In genomic region chr16:90031931-90032663, GRCh38 we compare ENCODE assay signal across 12 cellular contexts. TPM values are rescaled to one million over a fixed set of nuclear protein-coding genes. Genes with fewer than 3 reads are reported as not detected.
DNase-seq lines count a peak whose midpoint lies in the region; ATAC-seq and TF ChIP-seq lines count a peak whose summit lies in the region.
"Had no signal": no experiment of that assay in that cellular context is flagged by ENCODE, and none has a peak within 500 bp of the region (broad histone marks: within the 10 kb centered on the region; RNA-seq: fewer than 3 reads in every experiment).

No MANE protein-coding gene starts in this region.

- POLR2A ChIA-PET in HEK293 (lab: Yijun Ruan, JAX), result no interaction called here

- no peaks in the 10 kb centered on the region for H3K4me1 ChIP-seq in HEK293 (ENCODE audit: control insufficient read depth, insufficient read depth, low read length)
- no peaks in the 10 kb centered on the region for H3K4me1 ChIP-seq in liver (ENCODE audit: control insufficient read depth in 4 of 4, insufficient read depth in 4 of 4, low read length in 3 of 4)

- ATAC-seq in HG03175 (IDR thresholded peaks at IDR 0.05; ENCODE audit: unreplicated experiment), result no peak

- no peak overlapping the region for H3K27ac ChIP-seq in HEK293 (ENCODE audit: extremely low read depth, low read depth, low read length)
- H3K27ac ChIP-seq in liver (ENCODE audit: low read depth in 1 of 2, low read length in 2 of 2), result no peak overlapping the region
- H3K27ac ChIP-seq: HL-60 had no signal

- TF ChIP-seq CTCF in HEK293 (tag by site-specific recombination; IDR thresholded peaks at IDR 0.05), result no peak
- no peak for TF ChIP-seq CTCF in liver (IDR thresholded peaks at IDR 0.05; ENCODE audit: low read depth, low read length, missing input control)

- WGBS in liver, result 92% methylated on average over 9 of the region's 9 CpGs

- H3K36me3 ChIP-seq in HEK293 (ENCODE audit: control insufficient read depth in 2 of 2, insufficient read depth in 1 of 2, low read length in 2 of 2) (peaks cover 4 to 81% of the 10 kb centered on the region in 2 experiments; a peak in 2 of 3 replicates), liver (ENCODE audit: control insufficient read depth in 4 of 4, insufficient read depth in 3 of 4, low read depth in 1 of 4, low read length in 3 of 4) (peaks cover 0 to 25% (median 4%) of the 10 kb centered on the region in 4 donors)

- no peak overlapping the region for H3K9ac ChIP-seq in liver (ENCODE audit: low read depth in 1 of 2, low read length in 2 of 2)

- no peak overlapping the region for H3K4me3 ChIP-seq in HEK293 (ENCODE audit: low read depth, low read length)
- H3K4me3 ChIP-seq in liver (ENCODE audit: low read depth in 1 of 3, low read length in 3 of 3), result no peak overlapping the region

- DNase-seq in AG20443 (ENCODE audit: low spot score) (peak; percentile 69), brain pericyte (ENCODE audit: low read depth, low spot score) (peak; percentile 45), NCI-H226 (no peak), Kasumi-1 (lab: John Stamatoyannopoulos, UW) (no peak), AML-193 (lab: John Stamatoyannopoulos, UW) (no peak)
- DNase-seq: COR-L47, NCI-H2081 treated with DMSO at 0.1 percent for 48 hours, occipital lobe had no signal

- TF ChIP-seq RAD21 in liver (IDR thresholded peaks at IDR 0.05), result no peak

- no peaks in the 10 kb centered on the region for H3K27me3 ChIP-seq in liver (ENCODE audit: control insufficient read depth in 4 of 4, insufficient read depth in 4 of 4, low read length in 3 of 4)

- CTCF ChIA-PET in HEK293 (lab: Yijun Ruan, JAX), result no interaction called here

- no peaks in the 10 kb centered on the region for H3K9me3 ChIP-seq in HEK293 (ENCODE audit: control insufficient read depth, insufficient read depth, low read depth, low read length)
- H3K9me3 ChIP-seq in liver (ENCODE audit: control insufficient read depth in 4 of 4, low read length in 3 of 4), result no peaks in the 10 kb centered on the region

TF ChIP-seq in HEK293, 187 proteins besides CTCF, POLR2A, EP300 and RAD21 (continues in another document):
- TF ChIP-seq ZBTB26 (tag by site-specific recombination; optimal IDR thresholded peaks at IDR 0.05), result peak; percentile 1
- peak; percentile 54; the same call in 1 of the 2 replicates for TF ChIP-seq KLF9 (tag by site-specific recombination; IDR thresholded peaks at IDR 0.05; ENCODE audit: low read depth)
- TF ChIP-seq SCRT1 (tag by site-specific recombination; IDR thresholded peaks at IDR 0.05; ENCODE audit: borderline replicate concordance), result peak; percentile 44; the same call in 1 of the 2 replicates
- TF ChIP-seq AEBP2 (tag by site-specific recombination; IDR thresholded peaks at IDR 0.05; ENCODE audit: borderline replicate concordance), result no peak
- no peak for TF ChIP-seq SP2 (tag by site-specific recombination; IDR thresholded peaks at IDR 0.05)
- peak; percentile 36; the same call in 1 of the 2 replicates for TF ChIP-seq KLF8 (tag by site-specific recombination; IDR thresholded peaks at IDR 0.05)
- no peak for TF ChIP-seq SCRT2 (tag by site-specific recombination; IDR thresholded peaks at IDR 0.05)
- peak; percentile 20; the same call in 1 of the 2 replicates for TF ChIP-seq ZNF239 (tag by site-specific recombination; IDR thresholded peaks at IDR 0.05)
- TF ChIP-seq ZEB2 (tag by site-specific recombination; IDR thresholded peaks at IDR 0.05), result peak; percentile 100
- 0 out of 2 replicates have a peak, but pooled peaks have one; percentile 29 for TF ChIP-seq ZNF391 (tag by site-specific recombination; IDR thresholded peaks at IDR 0.05; ENCODE audit: borderline replicate concordance, low read depth)
- TF ChIP-seq ZNF140 (tag by site-specific recombination; IDR thresholded peaks at IDR 0.05), result 0 out of 2 replicates have a peak, but pooled peaks have one; percentile 10

TF ChIP-seq in liver, 16 proteins besides CTCF, POLR2A, EP300 and RAD21:
- TF ChIP-seq MAX (IDR thresholded peaks at IDR 0.05) (peak; percentile 85), ZBTB33 (IDR thresholded peaks at IDR 0.05) (no peak), NR2F2 (IDR thresholded peaks at IDR 0.05) (peak; percentile 35), REST (IDR thresholded peaks at IDR 0.05) (no peak)

RNA-seq across cellular contexts. Expression of gene DBNDD1, which starts 12.8 kb away (rescaled TPM):
- total RNA-seq in liver, result under 1 TPM; 0.09 to 0.50 TPM
- 1 to 10 TPM; 1.1 to 1.5 TPM for polyA plus RNA-seq in liver

RNA-seq across cellular contexts. Expression of gene PRDM7, which starts 45.0 kb away (rescaled TPM):
- total RNA-seq in liver, result not detected
- not detected for polyA plus RNA-seq in liver
- total RNA-seq: occipital lobe had no signal

Comparison
In these comparisons a context has a peak if more than half of its experiments do, and no peak if none do; other contexts are left out.
1. DNase-seq: peak in AG20443 (single experiment) and brain pericyte (single experiment); none in NCI-H226 (single experiment), Kasumi-1 (0 of 2) and AML-193 (0 of 2).